1 cellular context compared by ENCODE assay signal in genomic region chr17:7425316-7425715, GRCh38.
TF ChIP-seq lines count a peak whose summit lies in the region.

Gene SPEM2 (plus strand): TSS chr17:7425616. CDS start chr17:7425689, 73 bp downstream.

TF ChIP-seq in H1, 55 proteins besides CTCF, POLR2A, EP300 and RAD21:
- TF ChIP-seq BRCA1 (IDR thresholded peaks at IDR 0.05; ENCODE audit: low read depth, low read length), result no peak
- no peak for TF ChIP-seq EGR1 (IDR thresholded peaks at IDR 0.05; ENCODE audit: borderline replicate concordance, low read depth, low read length)
- no peak for TF ChIP-seq NRF1 (IDR thresholded peaks at IDR 0.05; ENCODE audit: low read depth, low read length)
- no peak for TF ChIP-seq NANOG (IDR thresholded peaks at IDR 0.05; ENCODE audit: insufficient read depth, low read depth, low read length, poor library complexity, severe bottlenecking)
- TF ChIP-seq SP4 (IDR thresholded peaks at IDR 0.05; ENCODE audit: low read length), result no peak
- TF ChIP-seq KDM4A (IDR thresholded peaks at IDR 0.05; ENCODE audit: low read depth, low read length, severe bottlenecking), result no peak
- no peak for TF ChIP-seq RBBP5 (IDR thresholded peaks at IDR 0.05; ENCODE audit: borderline replicate concordance, low read depth, low read length)
- no peak for TF ChIP-seq TBP (IDR thresholded peaks at IDR 0.05; ENCODE audit: low read depth, low read length)
- TF ChIP-seq RFX5 (IDR thresholded peaks at IDR 0.05; ENCODE audit: borderline replicate concordance, low read depth, low read length), result no peak
- no peak for TF ChIP-seq CHD7 (IDR thresholded peaks at IDR 0.05; ENCODE audit: insufficient replicate concordance, low read length)
- no peak for TF ChIP-seq KDM5A (IDR thresholded peaks at IDR 0.05; ENCODE audit: low read length)
- no peak for TF ChIP-seq MAFK (IDR thresholded peaks at IDR 0.05; ENCODE audit: low read depth, low read length)
- no peak for TF ChIP-seq CEBPB (IDR thresholded peaks at IDR 0.05; ENCODE audit: low read depth, low read length)
- no peak for TF ChIP-seq TAF7 (optimal IDR thresholded peaks at IDR 0.05; ENCODE audit: borderline replicate concordance, low read depth, low read length)
- TF ChIP-seq GABPA (IDR thresholded peaks at IDR 0.05; ENCODE audit: borderline replicate concordance, insufficient read depth, low read length), result no peak
TF ChIP-seq in H1: peak in this region for 0.
